In genomic region chr10:130351466-130352290, GRCh38 we compare ENCODE assay signal across 21 cellular contexts.
"Had no signal": no experiment of that assay in that cellular context is flagged by ENCODE, and none has a peak within 500 bp of the region (broad histone marks: within the 10 kb centered on the region; RNA-seq: fewer than 3 reads in every experiment).

No MANE protein-coding gene starts in this region.

- H3K4me1 Mint-ChIP-seq: activated CD4-positive, alpha-beta T cell treated with anti-CD3 and anti-CD28 coated beads for 36 hours; naive thymus-derived CD8-positive, alpha-beta T cell had no signal

- ATAC-seq: activated CD4-positive, alpha-beta T cell treated with anti-CD3 and anti-CD28 coated beads for 36 hours; activated CD8-positive, alpha-beta T cell treated with anti-CD3 and anti-CD28 coated beads, Interleukin-2, amount 10 ng/mL, durations not matched to agents 7 days and 5 days; foreskin keratinocyte; left cardiac atrium; naive thymus-derived CD8-positive, alpha-beta T cell had no signal

- DNase-seq: activated CD4-positive, alpha-beta T cell treated with anti-CD3 and anti-CD28 coated beads for 36 hours; activated CD4-positive, CD25-positive, alpha-beta regulatory T cell; activated CD8-positive, alpha-beta T cell treated with anti-CD3 and anti-CD28 coated beads, Interleukin-2, amount 10 ng/mL, durations not matched to agents 7 days and 5 days; activated gamma-delta T cell treated with Interleukin-2 at 50 U/mL for 16 hours; activated naive CD4-positive, alpha-beta T cell treated with anti-CD3 and anti-CD28 coated beads, Interleukin-2, amount 50 U/mL, for 16 hours; amniotic stem cell; brain microvascular endothelial cell; caudate nucleus; foreskin keratinocyte; left cardiac atrium; naive thymus-derived CD8-positive, alpha-beta T cell; ovary; sigmoid colon; small intestine; stimulated activated CD4-positive, alpha-beta T cell treated with anti-CD3 and anti-CD28 coated beads, Interleukin-2, amount 100 ng/mL, for 24 hours; stimulated activated naive CD4-positive, alpha-beta T cell had no signal

- H3K4me3 ChIP-seq: esophagus muscularis mucosa, ovary, prostate gland, sigmoid colon, SK-N-MC, tibial nerve had no signal

- H3K36me3 ChIP-seq: brain microvascular endothelial cell, esophagus muscularis mucosa, ovary, prostate gland, sigmoid colon, tibial nerve had no signal

- H3K4me3 Mint-ChIP-seq: activated CD4-positive, alpha-beta T cell treated with anti-CD3 and anti-CD28 coated beads for 36 hours; activated CD8-positive, alpha-beta T cell treated with anti-CD3 and anti-CD28 coated beads, Interleukin-2, amount 10 ng/mL, durations not matched to agents 7 days and 5 days; dendritic cell treated with granulocyte-macrophage colony-stimulating factor and Interleukin-4, amounts not matched to agents 40 ng/mL and 50 ng/mL, for 4 days; naive thymus-derived CD8-positive, alpha-beta T cell had no signal

- H3K9me3 Mint-ChIP-seq: dendritic cell treated with granulocyte-macrophage colony-stimulating factor and Interleukin-4, amounts not matched to agents 40 ng/mL and 50 ng/mL, for 4 days had no signal

- H3K27me3 Mint-ChIP-seq: dendritic cell treated with granulocyte-macrophage colony-stimulating factor and Interleukin-4, amounts not matched to agents 40 ng/mL and 50 ng/mL, for 4 days had no signal

- H3K27ac Mint-ChIP-seq: activated CD4-positive, alpha-beta T cell treated with anti-CD3 and anti-CD28 coated beads for 36 hours; activated CD8-positive, alpha-beta T cell treated with anti-CD3 and anti-CD28 coated beads, Interleukin-2, amount 10 ng/mL, durations not matched to agents 7 days and 5 days; dendritic cell treated with granulocyte-macrophage colony-stimulating factor and Interleukin-4, amounts not matched to agents 40 ng/mL and 50 ng/mL, for 4 days had no signal

- H3K27ac ChIP-seq: brain microvascular endothelial cell, esophagus muscularis mucosa, foreskin keratinocyte, ovary, prostate gland, sigmoid colon, SK-N-MC, tibial nerve had no signal

- H3K27me3 ChIP-seq: brain microvascular endothelial cell, foreskin keratinocyte, ovary, sigmoid colon, tibial nerve had no signal

- H3K4me1 ChIP-seq: esophagus muscularis mucosa, foreskin keratinocyte, prostate gland, sigmoid colon, tibial nerve had no signal

- H3K9me3 ChIP-seq: prostate gland, sigmoid colon had no signal
